Comparison of ENCODE assay signal across 11 cellular contexts in genomic region chr9:111945216-111945615, GRCh38. TPM values are rescaled to one million over a fixed set of nuclear protein-coding genes. Genes with fewer than 3 reads are reported as not detected.
DNase-seq lines count a peak whose midpoint lies in the region; ATAC-seq and TF ChIP-seq lines count a peak whose summit lies in the region.
"Had no signal": no experiment of that assay in that cellular context is flagged by ENCODE, and none has a peak within 500 bp of the region (broad histone marks: within the 10 kb centered on the region; RNA-seq: fewer than 3 reads in every experiment).

No MANE protein-coding gene starts in this region.

- intact Hi-C loops in tibial artery (cut with DNase I; ENCODE audit: low total_unique reads): no loop called here
- intact Hi-C loops in activated T-helper 1 cell treated with anti-CD3 and anti-CD28 coated beads, Interleukin-12 subunit alpha, Interleukin-12 subunit beta, Interleukin-2, Interleukin-4 antibody, amounts not matched to agents 30 ng/mL and 10 ng/mL and 1 ng/mL, durations not matched to agents 14 hours and 24 hours and 36 hours (cut with micrococcal nuclease): no loop called here

- H3K36me3 Mint-ChIP-seq in activated T-helper 1 cell treated with anti-CD3 and anti-CD28 coated beads, Interleukin-12 subunit alpha, Interleukin-12 subunit beta, Interleukin-2, Interleukin-4 antibody, amounts not matched to agents 30 ng/mL and 10 ng/mL and 1 ng/mL, durations not matched to agents 14 hours and 24 hours and 36 hours (ENCODE audit: low read depth): peaks cover 1% of the 10 kb centered on the region
- H3K36me3 Mint-ChIP-seq: naive thymus-derived CD8-positive, alpha-beta T cell; type B pancreatic cell had no signal

- H3K79me2 ChIP-seq in KMS-11 (ENCODE audit: insufficient read depth, low read depth): no peaks in the 10 kb centered on the region

- H3K27me3 Mint-ChIP-seq in activated T-helper 1 cell treated with anti-CD3 and anti-CD28 coated beads, Interleukin-12 subunit alpha, Interleukin-12 subunit beta, Interleukin-2, Interleukin-4 antibody, amounts not matched to agents 30 ng/mL and 10 ng/mL and 1 ng/mL, durations not matched to agents 14 hours and 24 hours and 36 hours (ENCODE audit: insufficient read depth): peaks cover 9% of the 10 kb centered on the region
- H3K27me3 Mint-ChIP-seq: type B pancreatic cell had no signal

- H3K9me3 ChIP-seq in tibial artery (no peaks in the 10 kb centered on the region), BE2C (no peaks in the 10 kb centered on the region)

- H3K27me3 ChIP-seq in KMS-11 (ENCODE audit: insufficient read depth, low read depth) (no peaks in the 10 kb centered on the region), tibial artery (no peaks in the 10 kb centered on the region), BE2C (no peaks in the 10 kb centered on the region)
- H3K27me3 ChIP-seq: cardiac muscle cell had no signal

- no peaks in the 10 kb centered on the region for H3K9me3 Mint-ChIP-seq in activated T-helper 1 cell treated with anti-CD3 and anti-CD28 coated beads, Interleukin-12 subunit alpha, Interleukin-12 subunit beta, Interleukin-2, Interleukin-4 antibody, amounts not matched to agents 30 ng/mL and 10 ng/mL and 1 ng/mL, durations not matched to agents 14 hours and 24 hours and 36 hours
- H3K9me3 Mint-ChIP-seq: naive thymus-derived CD8-positive, alpha-beta T cell; type B pancreatic cell had no signal

- no peaks in the 10 kb centered on the region for H4K20me1 ChIP-seq in KMS-11 (ENCODE audit: insufficient read depth)

- H3K4me1 ChIP-seq in KMS-11 (ENCODE audit: low read depth, poor library complexity, severe bottlenecking): peaks cover 17% of the 10 kb centered on the region
- no peaks in the 10 kb centered on the region for H3K4me1 ChIP-seq in tibial artery
- no peaks in the 10 kb centered on the region for H3K4me1 ChIP-seq in BE2C

- H3K4me2 ChIP-seq in KMS-11: peak overlapping the region; percentile 67

- no peak overlapping the region for H3K4me3 Mint-ChIP-seq in activated T-helper 1 cell treated with anti-CD3 and anti-CD28 coated beads, Interleukin-12 subunit alpha, Interleukin-12 subunit beta, Interleukin-2, Interleukin-4 antibody, amounts not matched to agents 30 ng/mL and 10 ng/mL and 1 ng/mL, durations not matched to agents 14 hours and 24 hours and 36 hours
- H3K4me3 Mint-ChIP-seq: type B pancreatic cell had no signal

- peaks cover 16% of the 10 kb centered on the region for H3K4me1 Mint-ChIP-seq in activated T-helper 1 cell treated with anti-CD3 and anti-CD28 coated beads, Interleukin-12 subunit alpha, Interleukin-12 subunit beta, Interleukin-2, Interleukin-4 antibody, amounts not matched to agents 30 ng/mL and 10 ng/mL and 1 ng/mL, durations not matched to agents 14 hours and 24 hours and 36 hours (ENCODE audit: low read depth)

- no peak overlapping the region for H3K27ac Mint-ChIP-seq in activated T-helper 1 cell treated with anti-CD3 and anti-CD28 coated beads, Interleukin-12 subunit alpha, Interleukin-12 subunit beta, Interleukin-2, Interleukin-4 antibody, amounts not matched to agents 30 ng/mL and 10 ng/mL and 1 ng/mL, durations not matched to agents 14 hours and 24 hours and 36 hours
- H3K27ac Mint-ChIP-seq: type B pancreatic cell had no signal

- no peak overlapping the region for H2AFZ ChIP-seq in KMS-11 (ENCODE audit: low read depth)

- TF ChIP-seq CTCF in GM12865 (IDR thresholded peaks at IDR 0.05; ENCODE audit: insufficient read depth, low read depth, low read length, missing control alignments) (no peak), KMS-11 (conservative IDR thresholded peaks at IDR 0.05; ENCODE audit: low read depth, low read length) (no peak), fibroblast of the aortic adventitia (IDR thresholded peaks at IDR 0.05; ENCODE audit: insufficient read depth, low read length) (no peak), tibial artery (IDR thresholded peaks at IDR 0.05) (no peak), BE2C (IDR thresholded peaks at IDR 0.05; ENCODE audit: low read depth, low read length) (no peak)

- no peak overlapping the region for H3K9ac ChIP-seq in KMS-11

- ATAC-seq in GM21423 (IDR thresholded peaks at IDR 0.05; ENCODE audit: unreplicated experiment): peak; percentile 81
- ATAC-seq: naive thymus-derived CD8-positive, alpha-beta T cell had no signal

- DNase-seq in GM12865 (ENCODE audit: low read depth) (peak; percentile 83), fibroblast of the aortic adventitia (ENCODE audit: low read depth) (peak; percentile 51), tibial artery (no peak), mucosa of gallbladder (ENCODE audit: low spot score) (no peak), BE2C (no peak)
- no peak for DNase-seq in activated T-helper 1 cell treated with anti-CD3 and anti-CD28 coated beads, Interleukin-12 subunit alpha, Interleukin-12 subunit beta, Interleukin-2, Interleukin-4 antibody, amounts not matched to agents 30 ng/mL and 10 ng/mL and 1 ng/mL, durations not matched to agents 14 hours and 24 hours and 36 hours (ENCODE audit: low spot score)

- no peak overlapping the region for H3K4me3 ChIP-seq in GM12865 (ENCODE audit: low read depth, low read length)
- no peak overlapping the region for H3K4me3 ChIP-seq in KMS-11 (IDR thresholded peaks at IDR 0.05; ENCODE audit: insufficient read depth, low read depth, low read length)
- H3K4me3 ChIP-seq in fibroblast of the aortic adventitia (ENCODE audit: low read depth, low read length): no peak overlapping the region
- H3K4me3 ChIP-seq in tibial artery: no peak overlapping the region
- H3K4me3 ChIP-seq in BE2C (ENCODE audit: low read depth, low read length): no peak overlapping the region
- H3K4me3 ChIP-seq: cardiac muscle cell had no signal

- H3K27ac ChIP-seq in KMS-11 (no peak overlapping the region), tibial artery (no peak overlapping the region)
- H3K27ac ChIP-seq: cardiac muscle cell had no signal

- H3K36me3 ChIP-seq in KMS-11 (ENCODE audit: insufficient read depth): no peaks in the 10 kb centered on the region
- H3K36me3 ChIP-seq in tibial artery: no peaks in the 10 kb centered on the region
- H3K36me3 ChIP-seq in BE2C: no peaks in the 10 kb centered on the region
- H3K36me3 ChIP-seq: cardiac muscle cell had no signal

RNA-seq across cellular contexts. Expression of gene UGCG, which starts 48.6 kb away (rescaled TPM):
- total RNA-seq in fibroblast of the aortic adventitia (ENCODE audit: low replicate concordance): 51.6 and 70.9 TPM in 2 replicates
- total RNA-seq in mucosa of gallbladder: 44.6 TPM
- total RNA-seq in activated T-helper 1 cell treated with anti-CD3 and anti-CD28 coated beads, Interleukin-12 subunit alpha, Interleukin-12 subunit beta, Interleukin-2, Interleukin-4 antibody, amounts not matched to agents 30 ng/mL and 10 ng/mL and 1 ng/mL, durations not matched to agents 14 hours and 24 hours and 36 hours: 22.6 and 22.9 TPM in 2 replicates
- polyA plus RNA-seq in BE2C (2012; ENCODE audit: insufficient read depth, insufficient read length, low read depth): 8.2 TPM

Comparison
In these comparisons a context has a peak if more than half of its experiments do, and no peak if none do; other contexts are left out.
1. DNase-seq: peak in GM12865 (single experiment) and fibroblast of the aortic adventitia (single experiment); none in tibial artery (0 of 2), mucosa of gallbladder (single experiment), activated T-helper 1 cell treated with anti-CD3 and anti-CD28 coated beads, Interleukin-12 subunit alpha, Interleukin-12 subunit beta, Interleukin-2, Interleukin-4 antibody, amounts not matched to agents 30 ng/mL and 10 ng/mL and 1 ng/mL, durations not matched to agents 14 hours and 24 hours and 36 hours (single experiment) and BE2C (single experiment).